ENCODE assay signal across 13 cellular contexts in genomic region chr9:130298663-130299279, GRCh38. TPM values are rescaled to one million over a fixed set of nuclear protein-coding genes. Genes with fewer than 3 reads are reported as not detected.
A peak's percentile ranks its signal among the peaks of the same experiment; 100 is the strongest.
DNase-seq lines count a peak whose midpoint lies in the region; ATAC-seq and TF ChIP-seq lines count a peak whose summit lies in the region.
"Had no signal": no experiment of that assay in that cellular context is flagged by ENCODE, and none has a peak within 500 bp of the region (broad histone marks: within the 10 kb centered on the region; RNA-seq: fewer than 3 reads in every experiment).

No MANE protein-coding gene starts in this region.

- H3K4me3 Mint-ChIP-seq in GM23338 (no peak overlapping the region), glutamatergic neuron (ENCODE audit: unreplicated experiment) (no peak overlapping the region)
- H3K4me3 Mint-ChIP-seq in CD4-positive, alpha-beta T cell: no peak overlapping the region
- H3K4me3 Mint-ChIP-seq: IgD-negative memory B cell had no signal

- no peak for TF ChIP-seq CTCF in GM23338 (conservative IDR thresholded peaks at IDR 0.05; ENCODE audit: low read depth in 2 of 2)
- no peak for TF ChIP-seq CTCF in CD4-positive, alpha-beta T cell (IDR thresholded peaks at IDR 0.05)
- no peak for TF ChIP-seq CTCF in glutamatergic neuron (IDR thresholded peaks at IDR 0.05; ENCODE audit: partially characterized antibody, unreplicated experiment)

- CTCF ChIA-PET in CD4-positive, alpha-beta T cell (lab: Charles Lee): no interaction called here

- H3K9me2 ChIP-seq in GM23338 (ENCODE audit: insufficient read depth): no peaks in the 10 kb centered on the region; the same call in 1 of the 2 replicates

- H3K4me1 Mint-ChIP-seq in GM23338 (peaks cover 11% of the 10 kb centered on the region), glutamatergic neuron (ENCODE audit: low read depth, unreplicated experiment) (peaks cover 16% of the 10 kb centered on the region)
- no peaks in the 10 kb centered on the region for H3K4me1 Mint-ChIP-seq in CD4-positive, alpha-beta T cell (ENCODE audit: low read depth)

- H3K9me3 Mint-ChIP-seq in GM23338: no peaks in the 10 kb centered on the region
- peaks cover 3% of the 10 kb centered on the region for H3K9me3 Mint-ChIP-seq in CD4-positive, alpha-beta T cell
- peaks cover 2% of the 10 kb centered on the region for H3K9me3 Mint-ChIP-seq in glutamatergic neuron (ENCODE audit: unreplicated experiment)

- H3K4me2 ChIP-seq in GM23338: no peak overlapping the region
- H3K4me2 ChIP-seq: PC-9 had no signal

- no peaks in the 10 kb centered on the region for H3K27me3 ChIP-seq in GM23338 (ENCODE audit: insufficient read depth)
- H3K27me3 ChIP-seq in CD4-positive, alpha-beta T cell (ENCODE audit: control insufficient read depth, insufficient read depth, low read length): peaks cover 3% of the 10 kb centered on the region

- POLR2A ChIA-PET in CD4-positive, alpha-beta T cell (lab: Charles Lee): no interaction called here

- H3K79me2 ChIP-seq in GM23338 (replicated peaks; ENCODE audit: insufficient read depth): no peaks in the 10 kb centered on the region

- in situ Hi-C loops in ACHN (cut with HindIII; ENCODE audit: low pct_ligation_motif_present, low pct_unique_long_range_greater_than_20kb, low sequenced_read_pairs): no loop called here

- H3K4me1 ChIP-seq in GM23338 (ENCODE audit: insufficient read depth): no peaks in the 10 kb centered on the region

- H3K27me3 Mint-ChIP-seq in GM23338 (ENCODE audit: insufficient read depth, low read depth, poor library complexity) (peaks cover 8% of the 10 kb centered on the region), glutamatergic neuron (ENCODE audit: unreplicated experiment) (peaks cover 9% of the 10 kb centered on the region)
- peaks cover 39% of the 10 kb centered on the region for H3K27me3 Mint-ChIP-seq in CD4-positive, alpha-beta T cell

- no peaks in the 10 kb centered on the region; the same call in 1 of the 2 replicates for H4K20me1 ChIP-seq in GM23338 (replicated peaks; ENCODE audit: insufficient read depth)

- no peaks in the 10 kb centered on the region for H3K9me3 ChIP-seq in CD4-positive, alpha-beta T cell (ENCODE audit: control insufficient read depth, low read length)

- no peaks in the 10 kb centered on the region for H3K36me3 ChIP-seq in GM23338 (ENCODE audit: insufficient read depth)

- intact Hi-C loops in CD4-positive, alpha-beta T cell (cut with DNase I, micrococcal nuclease): no loop called here

- DNase-seq in ACHN: peak; percentile 40
- peak; percentile 82 for DNase-seq in GM23338 (ENCODE audit: low spot score)
- DNase-seq in RPMI8226: peak; percentile 56
- peak; percentile 90 for DNase-seq in iPS-NIHi11 (ENCODE audit: low spot score)
- no peak for DNase-seq in CD4-positive, alpha-beta T cell
- DNase-seq in DMS114 treated with DMSO at 0.1 percent for 48 hours (lab: John Stamatoyannopoulos, UW; ENCODE audit: unreplicated experiment): no peak
- DNase-seq in glutamatergic neuron: no peak
- no peak for DNase-seq in foreskin melanocyte
- DNase-seq: amygdala, NCI-H2081, PC-9 had no signal

- H3K27ac Mint-ChIP-seq in GM23338: no peak overlapping the region
- no peak overlapping the region for H3K27ac Mint-ChIP-seq in CD4-positive, alpha-beta T cell
- H3K27ac Mint-ChIP-seq in glutamatergic neuron (ENCODE audit: unreplicated experiment): no peak overlapping the region

- no peak overlapping the region for H3K4me3 ChIP-seq in GM23338
- H3K4me3 ChIP-seq: PC-9 had no signal

- no peak overlapping the region for H3K27ac ChIP-seq in GM23338 (ENCODE audit: low read depth)
- no peak overlapping the region for H3K27ac ChIP-seq in CD4-positive, alpha-beta T cell (ENCODE audit: low read depth, low read length)
- H3K27ac ChIP-seq: C4-2B, PC-9 had no signal

- H3K36me3 Mint-ChIP-seq in GM23338 (ENCODE audit: low read depth) (peaks cover 20% of the 10 kb centered on the region), glutamatergic neuron (ENCODE audit: unreplicated experiment) (no peaks in the 10 kb centered on the region)
- no peaks in the 10 kb centered on the region for H3K36me3 Mint-ChIP-seq in CD4-positive, alpha-beta T cell (ENCODE audit: low read depth)
- H3K36me3 Mint-ChIP-seq: IgD-negative memory B cell had no signal

- no peaks in the 10 kb centered on the region for H3F3A ChIP-seq in GM23338 (replicated peaks; ENCODE audit: low read depth)

- H2AFZ ChIP-seq in GM23338: no peak overlapping the region
- H2AFZ ChIP-seq: PC-9 had no signal

- ATAC-seq in GM23338: peak; percentile 92
- ATAC-seq in CD4-positive, alpha-beta T cell (ENCODE audit: poor library complexity): no peak

TF ChIP-seq in GM23338, 12 proteins besides CTCF, POLR2A, EP300 and RAD21:
- TF ChIP-seq REST (IDR thresholded peaks at IDR 0.05; ENCODE audit: unreplicated experiment) (peak; percentile 95), NANOG (IDR thresholded peaks at IDR 0.05; ENCODE audit: borderline replicate concordance) (no peak)

RNA-seq across cellular contexts. Expression of gene HMCN2, which starts 33.2 kb away (rescaled TPM):
- total RNA-seq in GM23338 (2014; rRNA removed; shearing (Covaris generic)): 2.6 and 4.7 TPM in 2 replicates
- 1.3 and 2.1 TPM in 2 replicates for polyA plus RNA-seq in GM23338 (2016; fragmentation: Nextera tagmentation; extraction: Ambion mirVana)
- not detected for total RNA-seq in CD4-positive, alpha-beta T cell
- 9.3 TPM for total RNA-seq in glutamatergic neuron (ENCODE audit: unreplicated experiment)
- polyA plus RNA-seq: IgD-negative memory B cell had no signal

Comparison
In these comparisons a context has a peak if more than half of its experiments do, and no peak if none do; other contexts are left out.
1. DNase-seq: peak in ACHN (single experiment), GM23338 (single experiment), RPMI8226 (single experiment) and iPS-NIHi11 (single experiment); none in CD4-positive, alpha-beta T cell (0 of 10), DMS114 treated with DMSO at 0.1 percent for 48 hours (single experiment), glutamatergic neuron (single experiment) and foreskin melanocyte (single experiment).